8 cellular contexts compared by ENCODE assay signal in genomic region chr21:42164064-42164789, GRCh38. TPM values are rescaled to one million over a fixed set of nuclear protein-coding genes. Genes with fewer than 3 reads are reported as not detected.
DNase-seq lines count a peak whose midpoint lies in the region; ATAC-seq and TF ChIP-seq lines count a peak whose summit lies in the region.

No MANE protein-coding gene starts in this region.

- no peak overlapping the region for H3K4me3 ChIP-seq in dorsolateral prefrontal cortex

- peak in 54 of 56 donors; percentile 24 to 74 (median 58) for TF ChIP-seq CTCF in dorsolateral prefrontal cortex (IDR thresholded peaks at IDR 0.05 in 54 of 56, conservative IDR thresholded peaks at IDR 0.05 in 2 of 56; ENCODE audit: low read depth in 1 of 56, partially characterized antibody in 56 of 56)

- DNase-seq in Daoy (ENCODE audit: low read depth) (peak; percentile 33), Kasumi-1 (lab: John Stamatoyannopoulos, UW) (peak; percentile 32 to 33), dorsolateral prefrontal cortex (peak in 9 of 10 donors; percentile 16 to 77 (median 71)), mesenteric fat pad (ENCODE audit: low spot score) (peak; percentile 85), DMS79 (lab: John Stamatoyannopoulos, UW) (no peak)
- peak; percentile 27 to 29 for DNase-seq in activated CD4-positive, alpha-beta T cell treated with anti-CD3 and anti-CD28 coated beads for 24 hours (ENCODE audit: low read depth in 2 of 2)
- peak; percentile 68 for DNase-seq in stimulated activated naive CD8-positive, alpha-beta T cell treated with anti-CD3 and anti-CD28 coated beads, Interleukin-15, Interleukin-2, amounts not matched to agents 100 U/mL and 50 U/mL, for 24 hours

- H3K27me3 ChIP-seq in dorsolateral prefrontal cortex: no peaks in the 10 kb centered on the region

- intact Hi-C loops in dorsolateral prefrontal cortex (cut with DNase I): loop anchor here in 1 of 2 donors (5.0 kb wide), 1 partner anchor 283 kb away; no protein-coding TSS in a partner anchor

- H3K27ac ChIP-seq in dorsolateral prefrontal cortex: peak overlapping the region in 33 of 59 donors; percentile 1 to 73 (median 49)

- peak; percentile 61 for ATAC-seq in stimulated activated naive CD8-positive, alpha-beta T cell treated with anti-CD3 and anti-CD28 coated beads, Interleukin-15, Interleukin-2, amounts not matched to agents 100 U/mL and 50 U/mL, for 24 hours
- ATAC-seq in HG03442 (IDR thresholded peaks at IDR 0.05; ENCODE audit: unreplicated experiment): no peak

RNA-seq across cellular contexts. Expression of gene ABCG1, which starts 54.7 kb away (rescaled TPM):
- total RNA-seq in Daoy (2014; rRNA removed; shearing (Covaris generic)): 0.51 TPM in 2 replicates
- total RNA-seq in dorsolateral prefrontal cortex (10 to 100 TPM; 23.5 to 64.8 (median 43.0) TPM), mesenteric fat pad (25.9 TPM)

Comparison
In these comparisons a context has a peak if more than half of its experiments do, and no peak if none do; other contexts are left out.
1. RNA of gene ABCG1, which starts 54.7 kb away (total RNA-seq): 23.5 to 64.8 TPM in dorsolateral prefrontal cortex and 25.9 TPM in mesenteric fat pad (single experiment); 0.51 TPM in Daoy; every median in the first group is over 10 times any median in the second.